28 cellular contexts compared by ENCODE assay signal in the genomic region with DNA sequence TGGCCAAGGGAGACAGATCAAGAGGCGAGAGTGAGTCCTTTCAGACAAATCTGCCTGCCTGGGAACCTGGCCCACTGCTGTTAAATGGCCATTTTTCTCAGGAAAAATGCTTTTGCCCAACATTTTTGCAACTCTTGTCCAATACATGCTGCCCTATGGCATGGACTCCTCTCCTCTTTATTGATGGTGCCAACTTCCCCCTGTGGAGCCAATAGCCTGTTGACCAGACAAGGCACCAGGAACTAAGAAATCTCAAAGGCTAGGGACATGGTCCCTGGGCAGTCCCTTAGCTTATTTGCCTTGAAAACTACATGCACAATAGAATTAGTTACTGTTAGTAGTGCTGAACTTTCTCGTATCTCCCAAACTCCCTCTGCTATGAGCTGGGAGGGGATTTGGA.
"Had no signal": no experiment of that assay in that cellular context is flagged by ENCODE, and none has a peak within 500 bp of the region (broad histone marks: within the 10 kb centered on the region; RNA-seq: fewer than 3 reads in every experiment).

No MANE protein-coding gene starts in this region.

- H3K4me3 Mint-ChIP-seq: stimulated activated effector memory CD8-positive, alpha-beta T cell treated with anti-CD3 and anti-CD28 coated beads, Interleukin-12 subunit alpha, Interleukin-12 subunit beta, amount 100 ng/mL, for 72 hours; stimulated activated memory B cell treated with anti-CD40 and anti-IgM and Interleukin-4, amounts not matched to agents 10 μg/mL and 1 μg/mL and 100 μg/mL, for 72 hours; stimulated activated naive B cell treated with anti-CD40 and anti-IgM and Interleukin-4, amounts not matched to agents 10 μg/mL and 1 μg/mL and 100 μg/mL, for 72 hours; stimulated activated naive CD8-positive, alpha-beta T cell treated with anti-CD3 and anti-CD28 coated beads, Interleukin-15, amount 100 ng/mL, for 72 hours; stimulated activated naive CD8-positive, alpha-beta T cell treated with anti-CD3 and anti-CD28 coated beads, Interleukin-15, Interleukin-2, amounts not matched to agents 100 ng/mL and 50 ng/mL, for 24 hours; type B pancreatic cell had no signal

- H3K27ac ChIP-seq: stomach, suprapubic skin, testis, thoracic aorta, thyroid gland, tibial artery, tibial nerve, transverse colon, upper lobe of left lung, upper lobe of right lung, uterus, vagina had no signal

- H3K4me3 ChIP-seq: stomach, suprapubic skin, testis, thoracic aorta, thyroid gland, tibial artery, tibial nerve, transverse colon, upper lobe of left lung, upper lobe of right lung, uterus, vagina had no signal

- H3K27me3 ChIP-seq: stomach, suprapubic skin, testis, thyroid gland, tibial artery, tibial nerve, transverse colon, upper lobe of left lung, upper lobe of right lung, uterus, vagina had no signal

- ATAC-seq: stimulated activated effector memory CD8-positive, alpha-beta T cell treated with anti-CD3 and anti-CD28 coated beads, Interleukin-12 subunit alpha, Interleukin-12 subunit beta, amount 100 ng/mL, for 72 hours; stimulated activated memory B cell treated with anti-CD40 and anti-IgM and Interleukin-4, amounts not matched to agents 10 μg/mL and 1 μg/mL and 100 μg/mL, for 72 hours; stimulated activated naive B cell treated with anti-CD40 and anti-IgM and Interleukin-4, amounts not matched to agents 10 μg/mL and 1 μg/mL and 100 μg/mL, for 72 hours; stimulated activated naive CD8-positive, alpha-beta T cell treated with anti-CD3 and anti-CD28 coated beads, Interleukin-15, amount 100 ng/mL, for 72 hours; stimulated activated naive CD8-positive, alpha-beta T cell treated with anti-CD3 and anti-CD28 coated beads, Interleukin-15, Interleukin-2, amounts not matched to agents 100 U/mL and 50 U/mL, for 24 hours; upper lobe of right lung had no signal

- H3K36me3 Mint-ChIP-seq: stimulated activated effector memory CD8-positive, alpha-beta T cell treated with anti-CD3 and anti-CD28 coated beads, Interleukin-12 subunit alpha, Interleukin-12 subunit beta, amount 100 ng/mL, for 72 hours had no signal

- DNase-seq: stimulated activated CD4-positive, alpha-beta T cell treated with anti-CD3 and anti-CD28 coated beads, Interleukin-2, amount 100 ng/mL, for 48 hours; stimulated activated CD4-positive, alpha-beta T cell treated with anti-CD3 and anti-CD28 coated beads, Interleukin-4, amount 100 ng/mL, for 1 hour; stimulated activated CD4-positive, alpha-beta T cell treated with anti-CD3 and anti-CD28 coated beads, Interleukin-4, amount 100 ng/mL, for 24 hours; stimulated activated CD4-positive, alpha-beta T cell treated with anti-CD3 and anti-CD28 coated beads, Interleukin-4, amount 100 ng/mL, for 4 hours; stimulated activated CD8-positive, alpha-beta memory T cell treated with anti-CD3 and anti-CD28 coated beads, Interleukin-4, amount 100 ng/mL, for 48 hours; stimulated activated naive B cell treated with anti-CD40 and anti-IgM and Interleukin-4, amounts not matched to agents 10 μg/mL and 1 μg/mL and 100 μg/mL, for 72 hours; stimulated activated naive CD4-positive, alpha-beta T cell; stimulated activated naive CD4-positive, alpha-beta T cell treated with Interleukin-2 at 50 U/mL for 16 hours; stimulated activated naive CD8-positive, alpha-beta T cell treated with anti-CD3 and anti-CD28 coated beads, Interleukin-15, amount 100 ng/mL, for 72 hours; stimulated activated naive CD8-positive, alpha-beta T cell treated with anti-CD3 and anti-CD28 coated beads, Interleukin-15, Interleukin-2, amounts not matched to agents 100 U/mL and 50 U/mL, for 24 hours; stomach; substantia nigra; testis; thyroid gland; tibial artery; transverse colon; trophoblast cell; upper lobe of right lung; uterus had no signal

- H3K36me3 ChIP-seq: thoracic aorta, thyroid gland, upper lobe of right lung, uterus had no signal

- H3K9me3 ChIP-seq: testis, thyroid gland had no signal

- H3K4me1 ChIP-seq: stomach, suprapubic skin, testis, tibial artery, tibial nerve, transverse colon, upper lobe of left lung, upper lobe of right lung, uterus, vagina had no signal

- H3K4me1 Mint-ChIP-seq: stimulated activated effector memory CD8-positive, alpha-beta T cell treated with anti-CD3 and anti-CD28 coated beads, Interleukin-12 subunit alpha, Interleukin-12 subunit beta, amount 100 ng/mL, for 72 hours; stimulated activated memory B cell treated with anti-CD40 and anti-IgM and Interleukin-4, amounts not matched to agents 10 μg/mL and 1 μg/mL and 100 μg/mL, for 72 hours; stimulated activated naive B cell treated with anti-CD40 and anti-IgM and Interleukin-4, amounts not matched to agents 10 μg/mL and 1 μg/mL and 100 μg/mL, for 72 hours; stimulated activated naive CD8-positive, alpha-beta T cell treated with anti-CD3 and anti-CD28 coated beads, Interleukin-15, amount 100 ng/mL, for 72 hours had no signal

- H3K27me3 Mint-ChIP-seq: stimulated activated memory B cell treated with anti-CD40 and anti-IgM and Interleukin-4, amounts not matched to agents 10 μg/mL and 1 μg/mL and 100 μg/mL, for 72 hours; stimulated activated naive B cell treated with anti-CD40 and anti-IgM and Interleukin-4, amounts not matched to agents 10 μg/mL and 1 μg/mL and 100 μg/mL, for 72 hours; stimulated activated naive CD8-positive, alpha-beta T cell treated with anti-CD3 and anti-CD28 coated beads, Interleukin-15, amount 100 ng/mL, for 72 hours; stimulated activated naive CD8-positive, alpha-beta T cell treated with anti-CD3 and anti-CD28 coated beads, Interleukin-15, Interleukin-2, amounts not matched to agents 100 ng/mL and 50 ng/mL, for 24 hours; type B pancreatic cell had no signal

- H3K27ac Mint-ChIP-seq: stimulated activated effector memory CD8-positive, alpha-beta T cell treated with anti-CD3 and anti-CD28 coated beads, Interleukin-12 subunit alpha, Interleukin-12 subunit beta, amount 100 ng/mL, for 72 hours; stimulated activated memory B cell treated with anti-CD40 and anti-IgM and Interleukin-4, amounts not matched to agents 10 μg/mL and 1 μg/mL and 100 μg/mL, for 72 hours; stimulated activated naive B cell treated with anti-CD40 and anti-IgM and Interleukin-4, amounts not matched to agents 10 μg/mL and 1 μg/mL and 100 μg/mL, for 72 hours; stimulated activated naive CD8-positive, alpha-beta T cell treated with anti-CD3 and anti-CD28 coated beads, Interleukin-15, amount 100 ng/mL, for 72 hours; stimulated activated naive CD8-positive, alpha-beta T cell treated with anti-CD3 and anti-CD28 coated beads, Interleukin-15, Interleukin-2, amounts not matched to agents 100 ng/mL and 50 ng/mL, for 24 hours; type B pancreatic cell had no signal
